ENCODE assay signal across 1 cellular context in genomic region chr6:31116661-31117385, GRCh38.
TF ChIP-seq lines count a peak whose summit lies in the region.

No MANE protein-coding gene starts in this region.

TF ChIP-seq in IMR-90, 13 proteins besides CTCF, POLR2A, EP300 and RAD21:
- no peak for TF ChIP-seq USF2 (IDR thresholded peaks at IDR 0.05; ENCODE audit: low read depth, low read length)
TF ChIP-seq in IMR-90: peak in this region for 0.
